1 cellular context compared by ENCODE assay signal in genomic region chr14:74551431-74551830, GRCh38.
TF ChIP-seq lines count a peak whose summit lies in the region.

No MANE protein-coding gene starts in this region.

TF ChIP-seq in IMR-90, 13 proteins besides CTCF, POLR2A, EP300 and RAD21:
- TF ChIP-seq BHLHE40 (IDR thresholded peaks at IDR 0.05; ENCODE audit: low read depth, low read length), result no peak
- no peak for TF ChIP-seq USF2 (IDR thresholded peaks at IDR 0.05; ENCODE audit: low read depth, low read length)
- TF ChIP-seq, protein P1, sequence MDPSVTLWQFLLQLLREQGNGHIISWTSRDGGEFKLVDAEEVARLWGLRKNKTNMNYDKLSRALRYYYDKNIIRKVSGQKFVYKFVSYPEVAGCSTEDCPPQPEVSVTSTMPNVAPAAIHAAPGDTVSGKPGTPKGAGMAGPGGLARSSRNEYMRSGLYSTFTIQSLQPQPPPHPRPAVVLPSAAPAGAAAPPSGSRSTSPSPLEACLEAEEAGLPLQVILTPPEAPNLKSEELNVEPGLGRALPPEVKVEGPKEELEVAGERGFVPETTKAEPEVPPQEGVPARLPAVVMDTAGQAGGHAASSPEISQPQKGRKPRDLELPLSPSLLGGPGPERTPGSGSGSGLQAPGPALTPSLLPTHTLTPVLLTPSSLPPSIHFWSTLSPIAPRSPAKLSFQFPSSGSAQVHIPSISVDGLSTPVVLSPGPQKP (IDR thresholded peaks at IDR 0.05; ENCODE audit: borderline replicate concordance, low read depth, low read length), result no peak
- TF ChIP-seq RCOR1 (IDR thresholded peaks at IDR 0.05; ENCODE audit: insufficient replicate concordance, low read length), result no peak
- TF ChIP-seq FOS (IDR thresholded peaks at IDR 0.05; ENCODE audit: low read depth, low read length), result no peak
- no peak for TF ChIP-seq RFX5 (IDR thresholded peaks at IDR 0.05; ENCODE audit: low read depth, low read length)
- TF ChIP-seq CEBPB (IDR thresholded peaks at IDR 0.05; ENCODE audit: low read depth, low read length), result no peak
- TF ChIP-seq SMC3 (IDR thresholded peaks at IDR 0.05; ENCODE audit: low read depth, low read length), result no peak
- no peak for TF ChIP-seq MAZ (IDR thresholded peaks at IDR 0.05; ENCODE audit: borderline replicate concordance, low read depth, low read length)
- no peak for TF ChIP-seq MAFK (IDR thresholded peaks at IDR 0.05; ENCODE audit: low read depth, low read length)
- TF ChIP-seq MXI1 (IDR thresholded peaks at IDR 0.05; ENCODE audit: borderline replicate concordance, low read depth, low read length), result no peak
- no peak for TF ChIP-seq CHD1 (IDR thresholded peaks at IDR 0.05; ENCODE audit: low read depth, low read length)
- no peak for TF ChIP-seq NFE2L2 (IDR thresholded peaks at IDR 0.05; ENCODE audit: low read depth, low read length)
